Comparison of ENCODE assay signal across 9 cellular contexts in the genomic region with DNA sequence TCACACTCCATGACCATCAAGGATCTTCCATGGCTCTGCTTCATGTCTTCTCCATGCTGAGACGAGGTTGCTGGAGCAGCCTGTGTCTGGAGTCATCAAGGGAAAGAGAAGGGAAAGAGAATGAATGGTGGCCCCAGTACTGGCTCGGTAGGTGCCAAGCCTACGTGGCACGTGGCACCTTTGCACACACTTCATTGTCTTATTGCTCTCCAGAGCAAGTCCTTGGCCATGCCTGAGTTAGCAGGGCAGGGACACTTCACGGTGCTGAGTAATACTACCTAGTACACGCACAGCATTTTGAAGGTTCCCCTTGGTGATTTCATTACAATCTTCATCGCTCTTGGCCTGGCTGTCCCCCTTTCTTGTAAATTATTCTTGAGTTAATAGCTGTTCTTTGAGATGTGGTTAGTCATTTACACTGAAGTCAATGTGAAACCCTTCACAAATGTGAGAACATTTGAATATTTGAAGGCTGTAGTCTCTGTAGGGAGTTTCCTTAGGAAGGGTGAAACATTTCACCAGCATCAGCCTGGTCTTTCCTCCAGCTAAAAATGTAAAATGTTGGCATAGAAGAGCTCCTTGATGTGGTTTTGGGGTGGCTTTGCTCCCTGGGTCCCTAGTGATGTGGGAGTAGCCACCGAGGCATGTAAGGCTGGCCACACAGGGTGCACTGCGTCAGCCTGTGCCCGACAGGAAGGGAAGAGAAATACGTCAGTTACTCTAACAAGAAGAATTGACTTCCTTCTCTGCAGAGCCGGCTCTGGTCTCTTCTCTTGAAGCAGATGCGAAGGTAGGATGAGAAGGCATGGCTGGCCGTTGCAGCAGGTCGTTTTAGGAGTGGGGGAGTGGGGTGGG. TPM values are rescaled to one million over a fixed set of nuclear protein-coding genes. Genes with fewer than 3 reads are reported as not detected.
DNase-seq lines count a peak whose midpoint lies in the region; TF ChIP-seq lines count a peak whose summit lies in the region.
"Had no signal": no experiment of that assay in that cellular context is flagged by ENCODE, and none has a peak within 500 bp of the region (broad histone marks: within the 10 kb centered on the region; RNA-seq: fewer than 3 reads in every experiment).

A gene with protein sequence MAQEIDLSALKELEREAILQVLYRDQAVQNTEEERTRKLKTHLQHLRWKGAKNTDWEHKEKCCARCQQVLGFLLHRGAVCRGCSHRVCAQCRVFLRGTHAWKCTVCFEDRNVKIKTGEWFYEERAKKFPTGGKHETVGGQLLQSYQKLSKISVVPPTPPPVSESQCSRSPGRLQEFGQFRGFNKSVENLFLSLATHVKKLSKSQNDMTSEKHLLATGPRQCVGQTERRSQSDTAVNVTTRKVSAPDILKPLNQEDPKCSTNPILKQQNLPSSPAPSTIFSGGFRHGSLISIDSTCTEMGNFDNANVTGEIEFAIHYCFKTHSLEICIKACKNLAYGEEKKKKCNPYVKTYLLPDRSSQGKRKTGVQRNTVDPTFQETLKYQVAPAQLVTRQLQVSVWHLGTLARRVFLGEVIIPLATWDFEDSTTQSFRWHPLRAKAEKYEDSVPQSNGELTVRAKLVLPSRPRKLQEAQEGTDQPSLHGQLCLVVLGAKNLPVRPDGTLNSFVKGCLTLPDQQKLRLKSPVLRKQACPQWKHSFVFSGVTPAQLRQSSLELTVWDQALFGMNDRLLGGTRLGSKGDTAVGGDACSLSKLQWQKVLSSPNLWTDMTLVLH (plus strand): TSS at position 766 of the 855 bp plus-strand sequence. CDS start 13,215 bp downstream, outside the sequence.

- H3K27me3 ChIP-seq in esophagus squamous epithelium = no peaks in the 10 kb centered on the region
- no peaks in the 10 kb centered on the region for H3K27me3 ChIP-seq in sigmoid colon

- intact Hi-C loops in esophagus squamous epithelium (cut with DNase I) = no loop called here
- intact Hi-C loops in sigmoid colon (cut with DNase I) = no loop called here

- H3K4me1 ChIP-seq in esophagus squamous epithelium (peaks cover 3 to 35% (median 15%) of the 10 kb centered on the region in 3 donors), sigmoid colon (peaks cover 0 to 19% (median 14%) of the 10 kb centered on the region in 4 donors)

- 46 to 49% methylated on average over 13 to 15 of the region's 15 CpGs for WGBS in esophagus squamous epithelium, 2 donors
- 51 to 63% methylated on average over 15 of the region's 15 CpGs for WGBS in sigmoid colon, 2 donors

- H3K27ac ChIP-seq in esophagus squamous epithelium (peak within 1 kb of the TSS; percentile 30 to 81 (median 71)), sigmoid colon (peak within 1 kb of the TSS in 3 of 4 donors; percentile 38 to 74 (median 59))
- H3K27ac ChIP-seq: VCaP had no signal

- no peaks in the 10 kb centered on the region for H3K9me3 ChIP-seq in esophagus squamous epithelium
- no peaks in the 10 kb centered on the region for H3K9me3 ChIP-seq in sigmoid colon

- no peak for TF ChIP-seq EP300 in sigmoid colon (IDR thresholded peaks at IDR 0.05)

- H3K36me3 ChIP-seq in esophagus squamous epithelium (no peaks in the 10 kb centered on the region), sigmoid colon (no peaks in the 10 kb centered on the region)

- H3K4me3 ChIP-seq in NB4 (ENCODE audit: low read depth, low read length) = peak within 1 kb of the TSS; percentile 16
- peak within 1 kb of the TSS in 2 of 4 donors; percentile 11 to 32 for H3K4me3 ChIP-seq in esophagus squamous epithelium
- no peak within 1 kb of the TSS for H3K4me3 ChIP-seq in sigmoid colon

- TF ChIP-seq CTCF in GM10266 (IDR thresholded peaks at IDR 0.05; ENCODE audit: control insufficient read depth, insufficient read depth, low read depth, missing control alignments) = no peak
- TF ChIP-seq CTCF in NB4 (IDR thresholded peaks at IDR 0.05; ENCODE audit: low read depth, low read length) = no peak
- no peak for TF ChIP-seq CTCF in esophagus squamous epithelium (IDR thresholded peaks at IDR 0.05)
- no peak for TF ChIP-seq CTCF in sigmoid colon (IDR thresholded peaks at IDR 0.05)

- DNase-seq in GM10266 (ENCODE audit: extremely low spot score) = peak; percentile 58
- peak; percentile 57 for DNase-seq in HCEC 1CT
- DNase-seq in NB4 (ENCODE audit: low read depth) = peak; percentile 90
- peak; percentile 37 to 77 for DNase-seq in activated CD8-positive, alpha-beta memory T cell treated with anti-CD3 and anti-CD28 coated beads for 1 hour (ENCODE audit: extremely low read depth in 1 of 2, low read depth in 1 of 2)
- DNase-seq in esophagus squamous epithelium (lab: John Stamatoyannopoulos, UW) = peak; percentile 14
- DNase-seq in sigmoid colon = peak; percentile 70
- no peak for DNase-seq in foreskin melanocyte
- DNase-seq in dedifferentiated amniotic fluid mesenchymal stem cell (ENCODE audit: extremely low spot score) = no peak

- peak; percentile 14 for TF ChIP-seq POLR2A in NB4 (IDR thresholded peaks at IDR 0.05; ENCODE audit: extremely low read depth, insufficient read length)
- peak in 2 of 4 donors; percentile 53 to 76 for TF ChIP-seq POLR2A in esophagus squamous epithelium (IDR thresholded peaks at IDR 0.05)
- no peak for TF ChIP-seq POLR2A in sigmoid colon (IDR thresholded peaks at IDR 0.05)

RNA-seq across cellular contexts. Expression of the gene that starts here (rescaled TPM):
- total RNA-seq in esophagus squamous epithelium = 1 to 10 TPM; 1.6 to 8.0 (median 3.0) TPM
- total RNA-seq in sigmoid colon = 1 to 10 TPM; 3.1 to 4.3 (median 3.6) TPM
- polyA plus RNA-seq in sigmoid colon = 1 to 10 TPM; 1.6 to 6.9 (median 1.8) TPM

Comparison
In these comparisons a context has a peak if more than half of its experiments do, and no peak if none do; other contexts are left out.
1. DNase-seq: peak in GM10266 (single experiment), HCEC 1CT (single experiment), NB4 (single experiment), activated CD8-positive, alpha-beta memory T cell treated with anti-CD3 and anti-CD28 coated beads for 1 hour (2 of 2), esophagus squamous epithelium (single experiment) and sigmoid colon (single experiment); none in foreskin melanocyte (single experiment) and dedifferentiated amniotic fluid mesenchymal stem cell (single experiment).